Comparison of ENCODE assay signal across 2 cellular contexts in genomic region chr17:68572138-68572842, GRCh38.
TF ChIP-seq lines count a peak whose summit lies in the region.

No MANE protein-coding gene starts in this region.

TF ChIP-seq in A549, 52 proteins besides CTCF, POLR2A, EP300 and RAD21:
- TF ChIP-seq FOSB (CRISPR knock-in tag; IDR thresholded peaks at IDR 0.05) (no peak), MAFK (IDR thresholded peaks at IDR 0.05; ENCODE audit: partially characterized antibody) (peak; percentile 34)

TF ChIP-seq in K562, 482 proteins besides CTCF, POLR2A, EP300 and RAD21 (continues in another document):
- no peak for TF ChIP-seq XRCC3 (IDR thresholded peaks at IDR 0.05)
- no peak for TF ChIP-seq POLR3A (IDR thresholded peaks at IDR 0.05; ENCODE audit: borderline replicate concordance, extremely low read depth, insufficient read depth, insufficient read length)
- TF ChIP-seq E2F6 (IDR thresholded peaks at IDR 0.05; ENCODE audit: borderline replicate concordance in 1 of 2, extremely low read depth in 1 of 2, insufficient read depth in 1 of 2, insufficient read length in 1 of 2, low read depth in 1 of 2, low read length in 1 of 2, poor library complexity in 1 of 2, severe bottlenecking in 1 of 2), result no peak
- no peak for TF ChIP-seq MYNN (IDR thresholded peaks at IDR 0.05)
- TF ChIP-seq MYNN (CRISPR knock-in tag; IDR thresholded peaks at IDR 0.05), result no peak
- no peak for TF ChIP-seq STAT6 (CRISPR knock-in tag; IDR thresholded peaks at IDR 0.05)
- TF ChIP-seq C11orf30 (IDR thresholded peaks at IDR 0.05; ENCODE audit: low read depth), result peak; percentile 64
- no peak for TF ChIP-seq RBM14 (IDR thresholded peaks at IDR 0.05; ENCODE audit: borderline replicate concordance, insufficient read depth, low read depth, low read length)
- no peak for TF ChIP-seq FOXM1 (IDR thresholded peaks at IDR 0.05; ENCODE audit: low read depth)
- TF ChIP-seq FOXM1 (CRISPR knock-in tag; IDR thresholded peaks at IDR 0.05; ENCODE audit: low read depth), result no peak
- no peak for TF ChIP-seq HNRNPH1 (optimal IDR thresholded peaks at IDR 0.05; ENCODE audit: low read depth, low read length)
- peak; percentile 18; the same call in 1 of the 2 replicates for TF ChIP-seq MAFK (IDR thresholded peaks at IDR 0.05; ENCODE audit: low read length)
- no peak for TF ChIP-seq MED1 (CRISPR knock-in tag; IDR thresholded peaks at IDR 0.05; ENCODE audit: borderline replicate concordance)
- TF ChIP-seq SMAD3 (CRISPR knock-in tag; conservative IDR thresholded peaks at IDR 0.05), result no peak
- TF ChIP-seq, protein P1, sequence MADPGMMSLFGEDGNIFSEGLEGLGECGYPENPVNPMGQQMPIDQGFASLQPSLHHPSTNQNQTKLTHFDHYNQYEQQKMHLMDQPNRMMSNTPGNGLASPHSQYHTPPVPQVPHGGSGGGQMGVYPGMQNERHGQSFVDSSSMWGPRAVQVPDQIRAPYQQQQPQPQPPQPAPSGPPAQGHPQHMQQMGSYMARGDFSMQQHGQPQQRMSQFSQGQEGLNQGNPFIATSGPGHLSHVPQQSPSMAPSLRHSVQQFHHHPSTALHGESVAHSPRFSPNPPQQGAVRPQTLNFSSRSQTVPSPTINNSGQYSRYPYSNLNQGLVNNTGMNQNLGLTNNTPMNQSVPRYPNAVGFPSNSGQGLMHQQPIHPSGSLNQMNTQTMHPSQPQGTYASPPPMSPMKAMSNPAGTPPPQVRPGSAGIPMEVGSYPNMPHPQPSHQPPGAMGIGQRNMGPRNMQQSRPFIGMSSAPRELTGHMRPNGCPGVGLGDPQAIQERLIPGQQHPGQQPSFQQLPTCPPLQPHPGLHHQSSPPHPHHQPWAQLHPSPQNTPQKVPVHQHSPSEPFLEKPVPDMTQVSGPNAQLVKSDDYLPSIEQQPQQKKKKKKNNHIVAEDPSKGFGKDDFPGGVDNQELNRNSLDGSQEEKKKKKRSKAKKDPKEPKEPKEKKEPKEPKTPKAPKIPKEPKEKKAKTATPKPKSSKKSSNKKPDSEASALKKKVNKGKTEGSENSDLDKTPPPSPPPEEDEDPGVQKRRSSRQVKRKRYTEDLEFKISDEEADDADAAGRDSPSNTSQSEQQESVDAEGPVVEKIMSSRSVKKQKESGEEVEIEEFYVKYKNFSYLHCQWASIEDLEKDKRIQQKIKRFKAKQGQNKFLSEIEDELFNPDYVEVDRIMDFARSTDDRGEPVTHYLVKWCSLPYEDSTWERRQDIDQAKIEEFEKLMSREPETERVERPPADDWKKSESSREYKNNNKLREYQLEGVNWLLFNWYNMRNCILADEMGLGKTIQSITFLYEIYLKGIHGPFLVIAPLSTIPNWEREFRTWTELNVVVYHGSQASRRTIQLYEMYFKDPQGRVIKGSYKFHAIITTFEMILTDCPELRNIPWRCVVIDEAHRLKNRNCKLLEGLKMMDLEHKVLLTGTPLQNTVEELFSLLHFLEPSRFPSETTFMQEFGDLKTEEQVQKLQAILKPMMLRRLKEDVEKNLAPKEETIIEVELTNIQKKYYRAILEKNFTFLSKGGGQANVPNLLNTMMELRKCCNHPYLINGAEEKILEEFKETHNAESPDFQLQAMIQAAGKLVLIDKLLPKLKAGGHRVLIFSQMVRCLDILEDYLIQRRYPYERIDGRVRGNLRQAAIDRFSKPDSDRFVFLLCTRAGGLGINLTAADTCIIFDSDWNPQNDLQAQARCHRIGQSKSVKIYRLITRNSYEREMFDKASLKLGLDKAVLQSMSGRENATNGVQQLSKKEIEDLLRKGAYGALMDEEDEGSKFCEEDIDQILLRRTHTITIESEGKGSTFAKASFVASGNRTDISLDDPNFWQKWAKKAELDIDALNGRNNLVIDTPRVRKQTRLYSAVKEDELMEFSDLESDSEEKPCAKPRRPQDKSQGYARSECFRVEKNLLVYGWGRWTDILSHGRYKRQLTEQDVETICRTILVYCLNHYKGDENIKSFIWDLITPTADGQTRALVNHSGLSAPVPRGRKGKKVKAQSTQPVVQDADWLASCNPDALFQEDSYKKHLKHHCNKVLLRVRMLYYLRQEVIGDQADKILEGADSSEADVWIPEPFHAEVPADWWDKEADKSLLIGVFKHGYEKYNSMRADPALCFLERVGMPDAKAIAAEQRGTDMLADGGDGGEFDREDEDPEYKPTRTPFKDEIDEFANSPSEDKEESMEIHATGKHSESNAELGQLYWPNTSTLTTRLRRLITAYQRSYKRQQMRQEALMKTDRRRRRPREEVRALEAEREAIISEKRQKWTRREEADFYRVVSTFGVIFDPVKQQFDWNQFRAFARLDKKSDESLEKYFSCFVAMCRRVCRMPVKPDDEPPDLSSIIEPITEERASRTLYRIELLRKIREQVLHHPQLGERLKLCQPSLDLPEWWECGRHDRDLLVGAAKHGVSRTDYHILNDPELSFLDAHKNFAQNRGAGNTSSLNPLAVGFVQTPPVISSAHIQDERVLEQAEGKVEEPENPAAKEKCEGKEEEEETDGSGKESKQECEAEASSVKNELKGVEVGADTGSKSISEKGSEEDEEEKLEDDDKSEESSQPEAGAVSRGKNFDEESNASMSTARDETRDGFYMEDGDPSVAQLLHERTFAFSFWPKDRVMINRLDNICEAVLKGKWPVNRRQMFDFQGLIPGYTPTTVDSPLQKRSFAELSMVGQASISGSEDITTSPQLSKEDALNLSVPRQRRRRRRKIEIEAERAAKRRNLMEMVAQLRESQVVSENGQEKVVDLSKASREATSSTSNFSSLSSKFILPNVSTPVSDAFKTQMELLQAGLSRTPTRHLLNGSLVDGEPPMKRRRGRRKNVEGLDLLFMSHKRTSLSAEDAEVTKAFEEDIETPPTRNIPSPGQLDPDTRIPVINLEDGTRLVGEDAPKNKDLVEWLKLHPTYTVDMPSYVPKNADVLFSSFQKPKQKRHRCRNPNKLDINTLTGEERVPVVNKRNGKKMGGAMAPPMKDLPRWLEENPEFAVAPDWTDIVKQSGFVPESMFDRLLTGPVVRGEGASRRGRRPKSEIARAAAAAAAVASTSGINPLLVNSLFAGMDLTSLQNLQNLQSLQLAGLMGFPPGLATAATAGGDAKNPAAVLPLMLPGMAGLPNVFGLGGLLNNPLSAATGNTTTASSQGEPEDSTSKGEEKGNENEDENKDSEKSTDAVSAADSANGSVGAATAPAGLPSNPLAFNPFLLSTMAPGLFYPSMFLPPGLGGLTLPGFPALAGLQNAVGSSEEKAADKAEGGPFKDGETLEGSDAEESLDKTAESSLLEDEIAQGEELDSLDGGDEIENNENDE (IDR thresholded peaks at IDR 0.05; ENCODE audit: low read depth, low read length), result no peak
- TF ChIP-seq CBX5 (IDR thresholded peaks at IDR 0.05; ENCODE audit: borderline replicate concordance, low read depth), result no peak
- no peak for TF ChIP-seq TGIF2 (CRISPR knock-in tag; IDR thresholded peaks at IDR 0.05)
- TF ChIP-seq IRF9 (tag; IDR thresholded peaks at IDR 0.05), result no peak
- TF ChIP-seq MAFG (tag; conservative IDR thresholded peaks at IDR 0.05), result peak; percentile 63
- TF ChIP-seq PURB (CRISPR knock-in tag; IDR thresholded peaks at IDR 0.05; ENCODE audit: low read depth), result no peak
- peak; percentile 38 for TF ChIP-seq CEBPB (tag; IDR thresholded peaks at IDR 0.05)
- TF ChIP-seq RBBP5 (IDR thresholded peaks at IDR 0.05; ENCODE audit: borderline replicate concordance, insufficient read depth, low read length, poor library complexity, severe bottlenecking), result no peak
- TF ChIP-seq ZMIZ1 (IDR thresholded peaks at IDR 0.05; ENCODE audit: low read depth in 2 of 2, low read length in 2 of 2), result no peak
- TF ChIP-seq RERE (CRISPR knock-in tag; IDR thresholded peaks at IDR 0.05; ENCODE audit: borderline replicate concordance), result no peak
- TF ChIP-seq HLTF (IDR thresholded peaks at IDR 0.05), result no peak
- TF ChIP-seq RFX7 (CRISPR knock-in tag; IDR thresholded peaks at IDR 0.05), result no peak
- no peak for TF ChIP-seq ZNF324 (CRISPR knock-in tag; IDR thresholded peaks at IDR 0.05)
- TF ChIP-seq NR2C2 (CRISPR knock-in tag; IDR thresholded peaks at IDR 0.05), result no peak
- TF ChIP-seq NR2C2 (tag; IDR thresholded peaks at IDR 0.05), result no peak
